In the genomic region with DNA sequence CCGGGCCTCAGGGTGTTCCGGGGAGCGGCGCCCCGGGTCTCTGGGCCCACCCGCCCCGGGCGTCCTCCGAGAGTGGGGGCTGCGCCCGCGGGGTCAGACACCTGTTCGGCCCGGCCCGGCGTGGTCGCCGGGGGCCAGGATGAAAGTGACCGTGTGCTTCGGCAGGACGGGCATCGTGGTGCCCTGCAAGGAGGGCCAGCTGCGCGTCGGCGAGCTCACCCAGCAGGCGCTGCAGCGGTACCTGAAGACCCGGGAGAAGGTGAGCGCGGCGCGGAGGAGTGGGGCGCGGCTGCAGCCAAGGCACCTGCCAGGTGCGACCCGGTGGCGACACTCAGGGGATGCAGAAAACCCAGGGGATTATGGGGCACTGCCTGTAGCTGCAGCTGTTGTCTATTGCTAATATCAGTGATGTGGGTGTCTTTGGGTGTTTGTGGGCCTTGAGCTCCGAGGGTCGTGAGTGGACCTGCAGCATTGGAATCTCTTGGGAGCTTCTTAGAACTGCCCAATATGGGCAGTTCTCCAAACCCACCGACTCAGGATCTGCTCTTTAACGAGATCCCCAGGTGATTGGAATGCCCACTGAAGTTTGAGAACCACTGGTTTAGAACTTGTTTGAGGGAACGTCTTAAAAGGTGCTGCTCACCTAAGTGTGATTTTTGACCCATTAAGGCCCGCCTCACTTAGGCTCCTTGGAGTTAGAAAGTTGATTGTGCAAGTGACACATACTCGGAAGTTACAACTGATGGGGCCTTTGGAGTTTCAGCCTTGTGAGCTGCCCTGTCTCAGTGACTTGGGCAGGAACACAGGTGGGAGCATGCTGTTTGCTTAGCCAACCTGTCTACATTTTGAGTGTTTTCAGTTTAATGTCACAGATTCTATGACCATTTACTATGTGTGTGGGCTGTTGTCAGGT, we compare ENCODE assay signal across 8 cellular contexts. TPM values are rescaled to one million over a fixed set of nuclear protein-coding genes. Genes with fewer than 3 reads are reported as not detected.
DNase-seq lines count a peak whose midpoint lies in the region; ATAC-seq, FAIRE-seq and TF ChIP-seq lines count a peak whose summit lies in the region.

No MANE protein-coding gene starts in this region.

- peaks cover 28 to 32% of the 10 kb centered on the region in 2 donors for H3K27me3 Mint-ChIP-seq in T-cell

- no peak for FAIRE-seq in GM12891 (lab: Jason Lieb, UNC)

- H3K36me3 Mint-ChIP-seq in T-cell = no peaks in the 10 kb centered on the region

- no peaks in the 10 kb centered on the region for H3K9me3 Mint-ChIP-seq in T-cell

- peak overlapping the region; percentile 74 to 80 (median 78) for H3K4me3 Mint-ChIP-seq in T-cell

- no peak for TF ChIP-seq POLR2A in GM12891 (IDR thresholded peaks at IDR 0.05; ENCODE audit: low read depth, low read length)

- CTCF ChIA-PET in T-cell (lab: Charles Lee) = no interaction called here

- H3K27ac Mint-ChIP-seq in T-cell = no peak overlapping the region

- H3K4me1 Mint-ChIP-seq in T-cell = peaks cover 4 to 18% (median 14%) of the 10 kb centered on the region in 3 donors

- DNase-seq in GM12891 (ENCODE audit: insufficient read length, low spot score) = peak; percentile 1
- DNase-seq in T-cell = peak in 3 of 34 experiments; percentile 0 to 8 (median 1)
- DNase-seq in fibroblast of peridontal ligament (ENCODE audit: extremely low read depth) = peak; percentile 32
- no peak for DNase-seq in omental fat pad (ENCODE audit: low spot score)
- DNase-seq in T1000 (lab: John Stamatoyannopoulos, UW) = no peak
- DNase-seq in activated CD4-positive, CD25-positive, alpha-beta regulatory T cell treated with anti-CD3 and anti-CD28 coated beads, Interleukin-2, amount 50 U/mL, for 72 hours = no peak

- peak; percentile 17 for ATAC-seq in HG03139 (IDR thresholded peaks at IDR 0.05; ENCODE audit: unreplicated experiment)
- peak; percentile 30 to 46 (median 34) for ATAC-seq in T-cell (replicated peaks in 1 of 4)
- ATAC-seq in omental fat pad (ENCODE audit: low FRiP score) = peak; percentile 7
- no peak for ATAC-seq in GM21737 (IDR thresholded peaks at IDR 0.05; ENCODE audit: unreplicated experiment)

- POLR2A ChIA-PET in T-cell (lab: Charles Lee) = no interaction called here

- no peak for TF ChIP-seq CTCF in omental fat pad (IDR thresholded peaks at IDR 0.05)

TF ChIP-seq in GM12891, 5 proteins besides CTCF, POLR2A, EP300 and RAD21:
- TF ChIP-seq PAX5 (IDR thresholded peaks at IDR 0.05; ENCODE audit: insufficient read depth, low read length, severe bottlenecking) = no peak
- TF ChIP-seq POLR2AphosphoS5 (IDR thresholded peaks at IDR 0.05; ENCODE audit: low read depth, low read length) = no peak
- no peak for TF ChIP-seq SPI1 (IDR thresholded peaks at IDR 0.05; ENCODE audit: low read depth, low read length)
- no peak for TF ChIP-seq POU2F2 (IDR thresholded peaks at IDR 0.05; ENCODE audit: low read depth, low read length)
- TF ChIP-seq TAF1 (IDR thresholded peaks at IDR 0.05; ENCODE audit: low read depth, low read length) = no peak

RNA-seq across cellular contexts. Expression of a gene that starts 0.8 kb away (rescaled TPM):
- not detected for polyA plus RNA-seq in GM12891 (2012; ENCODE audit: low read depth, missing spikeins)
- 1 to 10 TPM in 3 of 5 donors, under 1 TPM in 2; 0.75 to 2.0 (median 1.6) TPM for total RNA-seq in T-cell
- total RNA-seq in omental fat pad = 10 to 100 TPM; 27.8 to 39.3 (median 33.7) TPM

Comparison
In these comparisons a context has a peak if more than half of its experiments do, and no peak if none do; other contexts are left out.
1. DNase-seq: peak in GM12891 (single experiment) and fibroblast of peridontal ligament (single experiment); none in omental fat pad (single experiment), T1000 (single experiment) and activated CD4-positive, CD25-positive, alpha-beta regulatory T cell treated with anti-CD3 and anti-CD28 coated beads, Interleukin-2, amount 50 U/mL, for 72 hours (single experiment).
2. RNA of a gene that starts 0.8 kb away (total RNA-seq): 27.8 to 39.3 TPM in omental fat pad; 0.75 to 2.0 TPM in T-cell; every median in the first group is over 4 times any median in the second.